ENCODE assay signal across 8 cellular contexts in genomic region chrX:107676559-107677378, GRCh38. TPM values are rescaled to one million over a fixed set of nuclear protein-coding genes. Genes with fewer than 3 reads are reported as not detected.
DNase-seq lines count a peak whose midpoint lies in the region; ATAC-seq, FAIRE-seq and TF ChIP-seq lines count a peak whose summit lies in the region.

No MANE protein-coding gene starts in this region.

- H3K4me1 Mint-ChIP-seq in Caco-2 (ENCODE audit: low read depth, unreplicated experiment): peaks cover 8% of the 10 kb centered on the region

- H3K9me3 Mint-ChIP-seq in Caco-2 (ENCODE audit: unreplicated experiment): no peaks in the 10 kb centered on the region

- TF ChIP-seq CTCF in Caco-2 (IDR thresholded peaks at IDR 0.05; ENCODE audit: insufficient read depth in 1 of 2, low read depth in 1 of 2, low read length in 1 of 2, severe bottlenecking in 1 of 2, unreplicated experiment in 1 of 2): no peak
- TF ChIP-seq CTCF in fibroblast of the aortic adventitia (IDR thresholded peaks at IDR 0.05; ENCODE audit: insufficient read depth, low read length): no peak

- H3K4me3 Mint-ChIP-seq in Caco-2 (ENCODE audit: unreplicated experiment): peak overlapping the region; percentile 82

- H3K27me3 Mint-ChIP-seq in Caco-2 (ENCODE audit: insufficient read depth, unreplicated experiment): no peaks in the 10 kb centered on the region

- no peaks in the 10 kb centered on the region for H3K27me3 ChIP-seq in Caco-2 (replicated peaks; ENCODE audit: control insufficient read depth, insufficient read depth, low read length)

- peaks cover 4% of the 10 kb centered on the region for H3K36me3 Mint-ChIP-seq in Caco-2 (ENCODE audit: insufficient read depth, unreplicated experiment)

- H3K4me1 ChIP-seq in Caco-2: 0 out of 2 replicates have a peak, but pooled peaks cover 6% of the 10 kb centered on the region

- no TSS peak for BruUV-seq in Caco-2 (replicated peaks; lab: Mats Ljungman, UMichigan)

- CTCF ChIA-PET in Caco-2 (lab: Charles Lee): interaction anchor here (0.6 to 1.3 kb wide), 3 partner anchors 40 to 101 kb away, joined by 3 to 4 read pairs (median 3); partner anchors contain the start of gene NCBP2L

- H3K36me3 ChIP-seq in Caco-2 (ENCODE audit: control insufficient read depth, insufficient read depth, low read length): no peaks in the 10 kb centered on the region

- ATAC-seq in HG02759 (IDR thresholded peaks at IDR 0.05; ENCODE audit: unreplicated experiment) (peak; percentile 36), HG03571 (IDR thresholded peaks at IDR 0.05; ENCODE audit: unreplicated experiment) (no peak)

- no peaks in the 10 kb centered on the region for H3K9me3 ChIP-seq in Caco-2

- peak overlapping the region; percentile 88 for H3K27ac Mint-ChIP-seq in Caco-2 (ENCODE audit: unreplicated experiment)

- POLR2A ChIA-PET in Caco-2 (lab: Charles Lee): no interaction called here

- peak; percentile 90 for FAIRE-seq in RCC 7860 (lab: Jason Lieb, UNC)
- FAIRE-seq in urothelium cell line (lab: Jason Lieb, UNC): no peak

- intact Hi-C loops in Caco-2 (cut with micrococcal nuclease; ENCODE audit: unreplicated experiment): no loop called here

- H3K4me3 ChIP-seq in Caco-2 (ENCODE audit: low read depth, low read length): peak overlapping the region; percentile 38
- H3K4me3 ChIP-seq in fibroblast of the aortic adventitia (ENCODE audit: low read depth, low read length): peak overlapping the region; percentile 70

- DNase-seq in Caco-2: peak; percentile 73 to 78
- peak; percentile 84 for DNase-seq in RCC 7860 (ENCODE audit: low spot score)
- peak; percentile 85 for DNase-seq in activated effector memory CD4-positive, alpha-beta T cell treated with anti-CD3 and anti-CD28 coated beads, Interleukin-2, amount 50 U/mL, for 16 hours
- peak; percentile 88 for DNase-seq in fibroblast of the aortic adventitia (ENCODE audit: low read depth)
- peak in 34 of 56 donors; percentile 1 to 59 (median 20) for DNase-seq in nucleus accumbens (lab: John Stamatoyannopoulos, UW)
- DNase-seq in urothelium cell line (ENCODE audit: low spot score): peak; percentile 53

RNA-seq across cellular contexts. Expression of gene PRPS1, which starts 48.5 kb away (rescaled TPM):
- total RNA-seq in Caco-2 (2022): 30.0 and 34.3 TPM in 2 replicates
- 37.9 and 60.9 TPM in 2 replicates for total RNA-seq in fibroblast of the aortic adventitia (ENCODE audit: low replicate concordance)

Comparison
In these comparisons a context has a peak if more than half of its experiments do, and no peak if none do; other contexts are left out.
1. DNase-seq: peak in every context shown above with its lines; median percentile 88 in fibroblast of the aortic adventitia; 85 in activated effector memory CD4-positive, alpha-beta T cell treated with anti-CD3 and anti-CD28 coated beads, Interleukin-2, amount 50 U/mL, for 16 hours; 84 in RCC 7860; 76 in Caco-2; 53 in urothelium cell line; 20 in nucleus accumbens.